In the genomic region with DNA sequence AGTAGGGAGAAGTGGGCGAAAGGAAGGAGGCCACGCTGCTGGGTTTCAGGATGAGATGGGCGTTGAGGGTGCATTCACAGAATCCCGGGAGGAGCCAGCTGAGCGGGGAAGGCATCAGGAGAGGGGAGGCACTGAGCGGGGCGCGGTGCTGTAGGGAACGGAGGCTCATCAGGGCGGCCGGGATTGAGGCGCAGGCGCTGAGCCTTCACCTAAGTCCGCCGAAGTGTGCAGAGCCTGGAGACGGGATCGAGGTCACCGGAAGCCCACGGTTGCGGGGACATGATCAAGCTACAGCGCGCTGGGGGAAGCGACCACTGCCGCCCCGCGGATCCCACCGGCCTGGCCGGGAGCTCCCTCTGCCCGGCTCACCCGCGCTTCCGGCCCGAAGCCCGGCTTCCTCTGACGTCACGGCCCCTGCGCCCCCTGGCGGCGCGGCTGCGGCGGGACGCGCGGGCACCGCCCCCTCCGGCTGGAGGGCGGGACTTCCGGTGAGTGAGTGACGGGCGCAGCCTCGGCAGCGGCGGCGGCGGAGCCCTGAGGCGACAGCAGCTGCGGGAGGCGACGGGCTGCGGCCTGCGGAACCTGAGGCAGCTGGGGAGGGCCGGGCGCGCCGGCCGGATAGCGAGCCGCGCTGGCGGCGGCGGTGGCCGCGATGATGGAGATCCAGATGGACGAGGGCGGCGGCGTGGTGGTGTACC, we compare ENCODE assay signal across 1 cellular context.
A peak's percentile ranks its signal among the peaks of the same experiment; 100 is the strongest.
TF ChIP-seq lines count a peak whose summit lies in the region.

A gene with protein sequence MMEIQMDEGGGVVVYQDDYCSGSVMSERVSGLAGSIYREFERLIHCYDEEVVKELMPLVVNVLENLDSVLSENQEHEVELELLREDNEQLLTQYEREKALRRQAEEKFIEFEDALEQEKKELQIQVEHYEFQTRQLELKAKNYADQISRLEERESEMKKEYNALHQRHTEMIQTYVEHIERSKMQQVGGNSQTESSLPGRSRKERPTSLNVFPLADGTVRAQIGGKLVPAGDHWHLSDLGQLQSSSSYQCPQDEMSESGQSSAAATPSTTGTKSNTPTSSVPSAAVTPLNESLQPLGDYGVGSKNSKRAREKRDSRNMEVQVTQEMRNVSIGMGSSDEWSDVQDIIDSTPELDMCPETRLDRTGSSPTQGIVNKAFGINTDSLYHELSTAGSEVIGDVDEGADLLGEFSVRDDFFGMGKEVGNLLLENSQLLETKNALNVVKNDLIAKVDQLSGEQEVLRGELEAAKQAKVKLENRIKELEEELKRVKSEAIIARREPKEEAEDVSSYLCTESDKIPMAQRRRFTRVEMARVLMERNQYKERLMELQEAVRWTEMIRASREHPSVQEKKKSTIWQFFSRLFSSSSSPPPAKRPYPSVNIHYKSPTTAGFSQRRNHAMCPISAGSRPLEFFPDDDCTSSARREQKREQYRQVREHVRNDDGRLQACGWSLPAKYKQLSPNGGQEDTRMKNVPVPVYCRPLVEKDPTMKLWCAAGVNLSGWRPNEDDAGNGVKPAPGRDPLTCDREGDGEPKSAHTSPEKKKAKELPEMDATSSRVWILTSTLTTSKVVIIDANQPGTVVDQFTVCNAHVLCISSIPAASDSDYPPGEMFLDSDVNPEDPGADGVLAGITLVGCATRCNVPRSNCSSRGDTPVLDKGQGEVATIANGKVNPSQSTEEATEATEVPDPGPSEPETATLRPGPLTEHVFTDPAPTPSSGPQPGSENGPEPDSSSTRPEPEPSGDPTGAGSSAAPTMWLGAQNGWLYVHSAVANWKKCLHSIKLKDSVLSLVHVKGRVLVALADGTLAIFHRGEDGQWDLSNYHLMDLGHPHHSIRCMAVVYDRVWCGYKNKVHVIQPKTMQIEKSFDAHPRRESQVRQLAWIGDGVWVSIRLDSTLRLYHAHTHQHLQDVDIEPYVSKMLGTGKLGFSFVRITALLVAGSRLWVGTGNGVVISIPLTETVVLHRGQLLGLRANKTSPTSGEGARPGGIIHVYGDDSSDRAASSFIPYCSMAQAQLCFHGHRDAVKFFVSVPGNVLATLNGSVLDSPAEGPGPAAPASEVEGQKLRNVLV (N-terminal part only) (plus strand): TSS at position 508 of the 698 bp plus-strand sequence. CDS start 145 bp downstream, at position 653.

TF ChIP-seq in HEK293, 187 proteins besides CTCF, POLR2A, EP300 and RAD21 (continued from another document and continues in another):
- TF ChIP-seq, protein P1, sequence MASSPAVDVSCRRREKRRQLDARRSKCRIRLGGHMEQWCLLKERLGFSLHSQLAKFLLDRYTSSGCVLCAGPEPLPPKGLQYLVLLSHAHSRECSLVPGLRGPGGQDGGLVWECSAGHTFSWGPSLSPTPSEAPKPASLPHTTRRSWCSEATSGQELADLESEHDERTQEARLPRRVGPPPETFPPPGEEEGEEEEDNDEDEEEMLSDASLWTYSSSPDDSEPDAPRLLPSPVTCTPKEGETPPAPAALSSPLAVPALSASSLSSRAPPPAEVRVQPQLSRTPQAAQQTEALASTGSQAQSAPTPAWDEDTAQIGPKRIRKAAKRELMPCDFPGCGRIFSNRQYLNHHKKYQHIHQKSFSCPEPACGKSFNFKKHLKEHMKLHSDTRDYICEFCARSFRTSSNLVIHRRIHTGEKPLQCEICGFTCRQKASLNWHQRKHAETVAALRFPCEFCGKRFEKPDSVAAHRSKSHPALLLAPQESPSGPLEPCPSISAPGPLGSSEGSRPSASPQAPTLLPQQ (tag by site-specific recombination; IDR thresholded peaks at IDR 0.05), result peak; percentile 64; the same call in 1 of the 2 replicates
- TF ChIP-seq ZSCAN16 (tag by site-specific recombination; IDR thresholded peaks at IDR 0.05) (peak; percentile 82; the same call in 1 of the 2 replicates), ZBTB21 (tag by site-specific recombination; IDR thresholded peaks at IDR 0.05) (peak; percentile 96), ZNF391 (tag by site-specific recombination; IDR thresholded peaks at IDR 0.05; ENCODE audit: borderline replicate concordance, low read depth) (peak; percentile 68; the same call in 1 of the 2 replicates), ZNF776 (tag by site-specific recombination; IDR thresholded peaks at IDR 0.05; ENCODE audit: borderline replicate concordance) (no peak), GFI1B (tag by site-specific recombination; IDR thresholded peaks at IDR 0.05) (peak; percentile 22; the same call in 1 of the 2 replicates), WT1 (tag by site-specific recombination; IDR thresholded peaks at IDR 0.05) (0 out of 2 replicates have a peak, but pooled peaks have one; percentile 49), ZFP3 (tag by site-specific recombination; IDR thresholded peaks at IDR 0.05; ENCODE audit: low read depth) (peak; percentile 73), MEIS1 (CRISPR knock-in tag; IDR thresholded peaks at IDR 0.05; ENCODE audit: borderline replicate concordance) (0 out of 2 replicates have a peak, but pooled peaks have one; percentile 19), ZNF596 (tag by site-specific recombination; IDR thresholded peaks at IDR 0.05) (no peak), ZBTB1 (tag by site-specific recombination; IDR thresholded peaks at IDR 0.05) (peak; percentile 92), KLF10 (tag by site-specific recombination; IDR thresholded peaks at IDR 0.05) (peak; percentile 98), KLF7 (tag by site-specific recombination; IDR thresholded peaks at IDR 0.05; ENCODE audit: borderline replicate concordance) (peak; percentile 46; the same call in 1 of the 2 replicates), ZNF843 (tag by site-specific recombination; IDR thresholded peaks at IDR 0.05) (peak; percentile 42; the same call in 1 of the 2 replicates), ZFHX2 (tag by site-specific recombination; conservative IDR thresholded peaks at IDR 0.05) (peak; percentile 65), ZNF37A (tag by site-specific recombination; IDR thresholded peaks at IDR 0.05) (peak; percentile 65; the same call in 1 of the 2 replicates), ZNF24 (tag by site-specific recombination; IDR thresholded peaks at IDR 0.05) (peak; percentile 70; the same call in 1 of the 2 replicates), ZNF114 (tag by site-specific recombination; IDR thresholded peaks at IDR 0.05) (no peak), ZNF335 (tag by site-specific recombination; conservative IDR thresholded peaks at IDR 0.05) (peak; percentile 51), ZNF521 (tag by site-specific recombination; IDR thresholded peaks at IDR 0.05) (no peak), ZNF341 (tag by site-specific recombination; IDR thresholded peaks at IDR 0.05; ENCODE audit: low read depth) (peak; percentile 44; the same call in 1 of the 2 replicates), ZNF146 (tag by site-specific recombination; IDR thresholded peaks at IDR 0.05) (0 out of 2 replicates have a peak, but pooled peaks have one; percentile 26), ZBTB48 (tag by site-specific recombination; IDR thresholded peaks at IDR 0.05) (peak; percentile 46; the same call in 1 of the 2 replicates), ZNF10 (tag by site-specific recombination; IDR thresholded peaks at IDR 0.05) (peak; percentile 93), ZNF623 (tag by site-specific recombination; IDR thresholded peaks at IDR 0.05) (peak; percentile 23; the same call in 1 of the 2 replicates), SCRT1 (tag by site-specific recombination; IDR thresholded peaks at IDR 0.05; ENCODE audit: borderline replicate concordance) (0 out of 2 replicates have a peak, but pooled peaks have one; percentile 10), ZNF214 (tag by site-specific recombination; IDR thresholded peaks at IDR 0.05; ENCODE audit: borderline replicate concordance) (no peak), ZNF433 (tag by site-specific recombination; IDR thresholded peaks at IDR 0.05; ENCODE audit: low read depth) (no peak), ZNF610 (tag by site-specific recombination; IDR thresholded peaks at IDR 0.05; ENCODE audit: borderline replicate concordance) (peak; percentile 54; the same call in 1 of the 2 replicates), OSR2 (tag by site-specific recombination; IDR thresholded peaks at IDR 0.05) (peak; percentile 64), ZNF621 (tag by site-specific recombination; IDR thresholded peaks at IDR 0.05) (no peak)
- TF ChIP-seq, protein P2, sequence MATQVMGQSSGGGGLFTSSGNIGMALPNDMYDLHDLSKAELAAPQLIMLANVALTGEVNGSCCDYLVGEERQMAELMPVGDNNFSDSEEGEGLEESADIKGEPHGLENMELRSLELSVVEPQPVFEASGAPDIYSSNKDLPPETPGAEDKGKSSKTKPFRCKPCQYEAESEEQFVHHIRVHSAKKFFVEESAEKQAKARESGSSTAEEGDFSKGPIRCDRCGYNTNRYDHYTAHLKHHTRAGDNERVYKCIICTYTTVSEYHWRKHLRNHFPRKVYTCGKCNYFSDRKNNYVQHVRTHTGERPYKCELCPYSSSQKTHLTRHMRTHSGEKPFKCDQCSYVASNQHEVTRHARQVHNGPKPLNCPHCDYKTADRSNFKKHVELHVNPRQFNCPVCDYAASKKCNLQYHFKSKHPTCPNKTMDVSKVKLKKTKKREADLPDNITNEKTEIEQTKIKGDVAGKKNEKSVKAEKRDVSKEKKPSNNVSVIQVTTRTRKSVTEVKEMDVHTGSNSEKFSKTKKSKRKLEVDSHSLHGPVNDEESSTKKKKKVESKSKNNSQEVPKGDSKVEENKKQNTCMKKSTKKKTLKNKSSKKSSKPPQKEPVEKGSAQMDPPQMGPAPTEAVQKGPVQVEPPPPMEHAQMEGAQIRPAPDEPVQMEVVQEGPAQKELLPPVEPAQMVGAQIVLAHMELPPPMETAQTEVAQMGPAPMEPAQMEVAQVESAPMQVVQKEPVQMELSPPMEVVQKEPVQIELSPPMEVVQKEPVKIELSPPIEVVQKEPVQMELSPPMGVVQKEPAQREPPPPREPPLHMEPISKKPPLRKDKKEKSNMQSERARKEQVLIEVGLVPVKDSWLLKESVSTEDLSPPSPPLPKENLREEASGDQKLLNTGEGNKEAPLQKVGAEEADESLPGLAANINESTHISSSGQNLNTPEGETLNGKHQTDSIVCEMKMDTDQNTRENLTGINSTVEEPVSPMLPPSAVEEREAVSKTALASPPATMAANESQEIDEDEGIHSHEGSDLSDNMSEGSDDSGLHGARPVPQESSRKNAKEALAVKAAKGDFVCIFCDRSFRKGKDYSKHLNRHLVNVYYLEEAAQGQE (tag by site-specific recombination; IDR thresholded peaks at IDR 0.05), result 0 out of 2 replicates have a peak, but pooled peaks have one; percentile 22
- TF ChIP-seq, protein P3, sequence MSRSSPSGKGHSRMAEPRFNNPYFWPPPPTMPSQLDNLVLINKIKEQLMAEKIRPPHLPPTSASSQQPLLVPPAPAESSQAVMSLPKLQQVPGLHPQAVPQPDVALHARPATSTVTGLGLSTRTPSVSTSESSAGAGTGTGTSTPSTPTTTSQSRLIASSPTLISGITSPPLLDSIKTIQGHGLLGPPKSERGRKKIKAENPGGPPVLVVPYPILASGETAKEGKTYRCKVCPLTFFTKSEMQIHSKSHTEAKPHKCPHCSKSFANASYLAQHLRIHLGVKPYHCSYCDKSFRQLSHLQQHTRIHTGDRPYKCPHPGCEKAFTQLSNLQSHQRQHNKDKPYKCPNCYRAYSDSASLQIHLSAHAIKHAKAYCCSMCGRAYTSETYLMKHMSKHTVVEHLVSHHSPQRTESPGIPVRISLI (tag by site-specific recombination; IDR thresholded peaks at IDR 0.05), result peak; percentile 95
- TF ChIP-seq, protein P4, sequence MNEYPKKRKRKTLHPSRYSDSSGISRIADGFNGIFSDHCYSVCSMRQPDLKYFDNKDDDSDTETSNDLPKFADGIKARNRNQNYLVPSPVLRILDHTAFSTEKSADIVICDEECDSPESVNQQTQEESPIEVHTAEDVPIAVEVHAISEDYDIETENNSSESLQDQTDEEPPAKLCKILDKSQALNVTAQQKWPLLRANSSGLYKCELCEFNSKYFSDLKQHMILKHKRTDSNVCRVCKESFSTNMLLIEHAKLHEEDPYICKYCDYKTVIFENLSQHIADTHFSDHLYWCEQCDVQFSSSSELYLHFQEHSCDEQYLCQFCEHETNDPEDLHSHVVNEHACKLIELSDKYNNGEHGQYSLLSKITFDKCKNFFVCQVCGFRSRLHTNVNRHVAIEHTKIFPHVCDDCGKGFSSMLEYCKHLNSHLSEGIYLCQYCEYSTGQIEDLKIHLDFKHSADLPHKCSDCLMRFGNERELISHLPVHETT (tag by site-specific recombination; IDR thresholded peaks at IDR 0.05), result peak; percentile 64; the same call in 1 of the 2 replicates
- TF ChIP-seq, protein P5, sequence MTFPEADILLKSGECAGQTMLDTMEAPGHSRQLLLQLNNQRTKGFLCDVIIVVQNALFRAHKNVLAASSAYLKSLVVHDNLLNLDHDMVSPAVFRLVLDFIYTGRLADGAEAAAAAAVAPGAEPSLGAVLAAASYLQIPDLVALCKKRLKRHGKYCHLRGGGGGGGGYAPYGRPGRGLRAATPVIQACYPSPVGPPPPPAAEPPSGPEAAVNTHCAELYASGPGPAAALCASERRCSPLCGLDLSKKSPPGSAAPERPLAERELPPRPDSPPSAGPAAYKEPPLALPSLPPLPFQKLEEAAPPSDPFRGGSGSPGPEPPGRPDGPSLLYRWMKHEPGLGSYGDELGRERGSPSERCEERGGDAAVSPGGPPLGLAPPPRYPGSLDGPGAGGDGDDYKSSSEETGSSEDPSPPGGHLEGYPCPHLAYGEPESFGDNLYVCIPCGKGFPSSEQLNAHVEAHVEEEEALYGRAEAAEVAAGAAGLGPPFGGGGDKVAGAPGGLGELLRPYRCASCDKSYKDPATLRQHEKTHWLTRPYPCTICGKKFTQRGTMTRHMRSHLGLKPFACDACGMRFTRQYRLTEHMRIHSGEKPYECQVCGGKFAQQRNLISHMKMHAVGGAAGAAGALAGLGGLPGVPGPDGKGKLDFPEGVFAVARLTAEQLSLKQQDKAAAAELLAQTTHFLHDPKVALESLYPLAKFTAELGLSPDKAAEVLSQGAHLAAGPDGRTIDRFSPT (tag by site-specific recombination; IDR thresholded peaks at IDR 0.05), result peak; percentile 78
- TF ChIP-seq, protein P6, sequence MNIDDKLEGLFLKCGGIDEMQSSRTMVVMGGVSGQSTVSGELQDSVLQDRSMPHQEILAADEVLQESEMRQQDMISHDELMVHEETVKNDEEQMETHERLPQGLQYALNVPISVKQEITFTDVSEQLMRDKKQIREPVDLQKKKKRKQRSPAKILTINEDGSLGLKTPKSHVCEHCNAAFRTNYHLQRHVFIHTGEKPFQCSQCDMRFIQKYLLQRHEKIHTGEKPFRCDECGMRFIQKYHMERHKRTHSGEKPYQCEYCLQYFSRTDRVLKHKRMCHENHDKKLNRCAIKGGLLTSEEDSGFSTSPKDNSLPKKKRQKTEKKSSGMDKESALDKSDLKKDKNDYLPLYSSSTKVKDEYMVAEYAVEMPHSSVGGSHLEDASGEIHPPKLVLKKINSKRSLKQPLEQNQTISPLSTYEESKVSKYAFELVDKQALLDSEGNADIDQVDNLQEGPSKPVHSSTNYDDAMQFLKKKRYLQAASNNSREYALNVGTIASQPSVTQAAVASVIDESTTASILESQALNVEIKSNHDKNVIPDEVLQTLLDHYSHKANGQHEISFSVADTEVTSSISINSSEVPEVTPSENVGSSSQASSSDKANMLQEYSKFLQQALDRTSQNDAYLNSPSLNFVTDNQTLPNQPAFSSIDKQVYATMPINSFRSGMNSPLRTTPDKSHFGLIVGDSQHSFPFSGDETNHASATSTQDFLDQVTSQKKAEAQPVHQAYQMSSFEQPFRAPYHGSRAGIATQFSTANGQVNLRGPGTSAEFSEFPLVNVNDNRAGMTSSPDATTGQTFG (tag by site-specific recombination; IDR thresholded peaks at IDR 0.05; ENCODE audit: borderline replicate concordance), result no peak
- TF ChIP-seq, protein P7, sequence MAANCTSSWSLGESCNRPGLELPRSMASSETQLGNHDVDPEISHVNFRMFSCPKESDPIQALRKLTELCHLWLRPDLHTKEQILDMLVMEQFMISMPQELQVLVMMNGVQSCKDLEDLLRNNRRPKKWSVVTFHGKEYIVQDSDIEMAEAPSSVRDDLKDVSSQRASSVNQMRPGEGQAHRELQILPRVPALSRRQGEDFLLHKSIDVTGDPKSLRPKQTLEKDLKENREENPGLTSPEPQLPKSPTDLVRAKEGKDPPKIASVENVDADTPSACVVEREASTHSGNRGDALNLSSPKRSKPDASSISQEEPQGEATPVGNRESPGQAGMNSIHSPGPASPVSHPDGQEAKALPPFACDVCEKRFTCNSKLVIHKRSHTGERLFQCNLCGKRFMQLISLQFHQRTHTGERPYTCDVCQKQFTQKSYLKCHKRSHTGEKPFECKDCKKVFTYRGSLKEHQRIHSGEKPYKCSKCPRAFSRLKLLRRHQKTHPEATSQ (tag by site-specific recombination; IDR thresholded peaks at IDR 0.05), result peak; percentile 49; the same call in 1 of the 2 replicates
